9 cellular contexts compared by ENCODE assay signal in genomic region chr16:28554634-28555423, GRCh38. TPM values are rescaled to one million over a fixed set of nuclear protein-coding genes. Genes with fewer than 3 reads are reported as not detected.
DNase-seq lines count a peak whose midpoint lies in the region; ATAC-seq and TF ChIP-seq lines count a peak whose summit lies in the region.
"Had no signal": no experiment of that assay in that cellular context is flagged by ENCODE, and none has a peak within 500 bp of the region (broad histone marks: within the 10 kb centered on the region; RNA-seq: fewer than 3 reads in every experiment).

No MANE protein-coding gene starts in this region.

- H3K36me3 Mint-ChIP-seq in glutamatergic neuron (ENCODE audit: unreplicated experiment) = peaks cover 5% of the 10 kb centered on the region
- H3K36me3 Mint-ChIP-seq in stimulated activated naive B cell treated with anti-CD40 and anti-IgM and Interleukin-4, amounts not matched to agents 10 μg/mL and 1 μg/mL and 100 μg/mL, for 72 hours = peaks cover 16 to 23% of the 10 kb centered on the region in 2 donors

- DNase-seq in glutamatergic neuron (no peak), NCI-H2171 treated with DMSO at 0.1 percent for 48 hours (lab: John Stamatoyannopoulos, UW) (no peak), DMS79 (lab: John Stamatoyannopoulos, UW) (no peak), cerebellar nuclear complex (lab: John Stamatoyannopoulos, UW) (no peak)
- no peak for DNase-seq in stimulated activated naive B cell treated with anti-CD40 and anti-IgM and Interleukin-4, amounts not matched to agents 10 μg/mL and 1 μg/mL and 100 μg/mL, for 72 hours

- no peaks in the 10 kb centered on the region for H3K4me1 Mint-ChIP-seq in glutamatergic neuron (ENCODE audit: low read depth, unreplicated experiment)
- H3K4me1 Mint-ChIP-seq in stimulated activated naive B cell treated with anti-CD40 and anti-IgM and Interleukin-4, amounts not matched to agents 10 μg/mL and 1 μg/mL and 100 μg/mL, for 72 hours = peaks cover 18 to 41% of the 10 kb centered on the region in 2 donors

- ATAC-seq in GM21717 (IDR thresholded peaks at IDR 0.05; ENCODE audit: unreplicated experiment) (peak; percentile 10), SK-N-SH treated with all-trans-retinoic acid at 6 μM for 48 hours (peak; percentile 7; the same call in 2 of the 3 replicates), HG02623 (IDR thresholded peaks at IDR 0.05; ENCODE audit: unreplicated experiment) (no peak)
- no peak for ATAC-seq in stimulated activated naive B cell treated with anti-CD40 and anti-IgM and Interleukin-4, amounts not matched to agents 10 μg/mL and 1 μg/mL and 100 μg/mL, for 72 hours (replicated peaks)

- peak overlapping the region; percentile 20 for H3K27ac Mint-ChIP-seq in glutamatergic neuron (ENCODE audit: unreplicated experiment)
- H3K27ac Mint-ChIP-seq in stimulated activated naive B cell treated with anti-CD40 and anti-IgM and Interleukin-4, amounts not matched to agents 10 μg/mL and 1 μg/mL and 100 μg/mL, for 72 hours = peak overlapping the region; percentile 95

- peak overlapping the region; percentile 87 for H3K4me3 Mint-ChIP-seq in glutamatergic neuron (ENCODE audit: unreplicated experiment)
- H3K4me3 Mint-ChIP-seq in stimulated activated naive B cell treated with anti-CD40 and anti-IgM and Interleukin-4, amounts not matched to agents 10 μg/mL and 1 μg/mL and 100 μg/mL, for 72 hours = peak overlapping the region; percentile 91 to 94

- H3K9me3 Mint-ChIP-seq in glutamatergic neuron (ENCODE audit: unreplicated experiment) = peaks cover 1% of the 10 kb centered on the region
- no peaks in the 10 kb centered on the region for H3K9me3 Mint-ChIP-seq in stimulated activated naive B cell treated with anti-CD40 and anti-IgM and Interleukin-4, amounts not matched to agents 10 μg/mL and 1 μg/mL and 100 μg/mL, for 72 hours

- peaks cover 1% of the 10 kb centered on the region for H3K27me3 Mint-ChIP-seq in glutamatergic neuron (ENCODE audit: unreplicated experiment)
- no peaks in the 10 kb centered on the region for H3K27me3 Mint-ChIP-seq in stimulated activated naive B cell treated with anti-CD40 and anti-IgM and Interleukin-4, amounts not matched to agents 10 μg/mL and 1 μg/mL and 100 μg/mL, for 72 hours

- TF ChIP-seq CTCF in glutamatergic neuron (IDR thresholded peaks at IDR 0.05; ENCODE audit: partially characterized antibody, unreplicated experiment) = no peak

TF ChIP-seq in SK-N-SH treated with all-trans-retinoic acid at 6 μM for 48 hours, 23 proteins besides CTCF, POLR2A, EP300 and RAD21:
- no peak for TF ChIP-seq ESRRG (CRISPR knock-in tag; IDR thresholded peaks at IDR 0.05)
- TF ChIP-seq ZFP3 (CRISPR knock-in tag; IDR thresholded peaks at IDR 0.05) = no peak
- TF ChIP-seq CREB5 (CRISPR knock-in tag; IDR thresholded peaks at IDR 0.05; ENCODE audit: low read depth) = no peak
- TF ChIP-seq TSHZ2 (CRISPR knock-in tag; IDR thresholded peaks at IDR 0.05) = no peak
- no peak for TF ChIP-seq CSRNP3 (CRISPR knock-in tag; IDR thresholded peaks at IDR 0.05)
- TF ChIP-seq ISL1 (CRISPR knock-in tag; IDR thresholded peaks at IDR 0.05) = no peak
- TF ChIP-seq TOX (CRISPR knock-in tag; IDR thresholded peaks at IDR 0.05; ENCODE audit: borderline replicate concordance) = no peak
- no peak for TF ChIP-seq SNAI2 (CRISPR knock-in tag; IDR thresholded peaks at IDR 0.05)
- no peak for TF ChIP-seq ZC3H10 (CRISPR knock-in tag; IDR thresholded peaks at IDR 0.05)
- TF ChIP-seq ZNF565 (CRISPR knock-in tag; conservative IDR thresholded peaks at IDR 0.05; ENCODE audit: low read depth) = no peak

RNA-seq across cellular contexts. Expression of gene SGF29, which starts 1.1 kb away (rescaled TPM):
- total RNA-seq in glutamatergic neuron (ENCODE audit: unreplicated experiment) = 29.2 TPM

RNA-seq across cellular contexts. Expression of gene NUPR1, which starts 16.1 kb away (rescaled TPM):
- not detected for total RNA-seq in glutamatergic neuron (ENCODE audit: unreplicated experiment)

RNA-seq across cellular contexts. Expression of gene SULT1A2, which starts 42.0 kb away (rescaled TPM):
- total RNA-seq in glutamatergic neuron (ENCODE audit: unreplicated experiment) = not detected
- total RNA-seq: lung microvascular endothelial cell had no signal

RNA-seq across cellular contexts. Expression of gene IL27, which starts 48.2 kb away (rescaled TPM):
- total RNA-seq in glutamatergic neuron (ENCODE audit: unreplicated experiment) = not detected
- total RNA-seq: lung microvascular endothelial cell had no signal

RNA-seq across cellular contexts. Expression of gene SULT1A1, which starts 55.0 kb away (rescaled TPM):
- total RNA-seq in glutamatergic neuron (ENCODE audit: unreplicated experiment) = 0.54 TPM

Comparison
In these comparisons a context has a peak if more than half of its experiments do, and no peak if none do; other contexts are left out.
1. ATAC-seq: peak in GM21717 (single experiment) and SK-N-SH treated with all-trans-retinoic acid at 6 μM for 48 hours (single experiment); none in stimulated activated naive B cell treated with anti-CD40 and anti-IgM and Interleukin-4, amounts not matched to agents 10 μg/mL and 1 μg/mL and 100 μg/mL, for 72 hours (0 of 2) and HG02623 (single experiment).